Comparison of ENCODE assay signal across 23 cellular contexts in the genomic region with DNA sequence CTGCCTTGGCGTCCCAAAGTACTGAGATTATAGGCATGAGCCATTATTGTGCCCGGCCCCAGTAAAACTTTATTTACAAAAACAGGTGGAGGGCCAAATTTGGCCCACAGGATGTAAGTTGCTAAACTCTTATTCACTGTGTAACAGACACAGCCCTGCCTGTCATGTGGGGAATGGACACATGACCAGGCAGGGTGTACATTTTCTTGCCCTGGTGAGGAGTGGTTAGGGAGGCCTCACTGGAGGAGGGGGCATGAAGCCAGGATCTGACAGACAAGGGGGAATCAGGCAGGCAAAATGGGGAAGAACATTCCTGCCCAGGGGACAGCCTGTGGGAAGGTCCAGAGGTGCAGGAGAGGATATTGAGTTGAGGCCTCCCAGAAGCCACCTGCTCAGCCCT. TPM values are rescaled to one million over a fixed set of nuclear protein-coding genes. Genes with fewer than 3 reads are reported as not detected.
DNase-seq lines count a peak whose midpoint lies in the region; ATAC-seq, FAIRE-seq and TF ChIP-seq lines count a peak whose summit lies in the region.
"Had no signal": no experiment of that assay in that cellular context is flagged by ENCODE, and none has a peak within 500 bp of the region (broad histone marks: within the 10 kb centered on the region; RNA-seq: fewer than 3 reads in every experiment).

No MANE protein-coding gene starts in this region.

- WGBS in HepG2 (ENCODE audit: low lambda C conversion rate), result 96% methylated on average over 2 of the region's 2 CpGs
- WGBS in right lobe of liver (ENCODE audit: insufficient coverage, low coverage, low lambda C conversion rate, missing lambda C conversion rate), result 83% methylated on average over 2 of the region's 2 CpGs

- H3K9ac ChIP-seq in HepG2 (ENCODE audit: insufficient read depth, low read depth, low read length), result no peak overlapping the region
- H3K9ac ChIP-seq: parathyroid adenoma had no signal

- TF ChIP-seq RAD21 in HepG2 (CRISPR knock-in tag; IDR thresholded peaks at IDR 0.05), result no peak

- CTCF ChIA-PET in HepG2 (lab: Yijun Ruan, JAX; ENCODE audit: low intra/inter-chr PET ratio, low total read pairs), result no interaction called here

- H3K9me3 ChIP-seq in HepG2 (ENCODE audit: low read length), result no peaks in the 10 kb centered on the region
- H3K9me3 ChIP-seq in right lobe of liver, result no peaks in the 10 kb centered on the region
- H3K9me3 ChIP-seq in vagina, result no peaks in the 10 kb centered on the region
- H3K9me3 ChIP-seq: BE2C, esophagus muscularis mucosa, sigmoid colon, testis had no signal

- H3K36me3 ChIP-seq in HepG2 (replicated peaks in 1 of 2; ENCODE audit: control insufficient read depth in 1 of 2, insufficient read depth in 2 of 2, low read length in 2 of 2) (0 out of 5 replicates have a peak, but pooled peaks cover 0 to 4% of the 10 kb centered on the region in 2 experiments), right lobe of liver (no peaks in the 10 kb centered on the region), vagina (no peaks in the 10 kb centered on the region)
- H3K36me3 ChIP-seq: BE2C had no signal

- H2AFZ ChIP-seq in HepG2 (ENCODE audit: low read length), result no peak overlapping the region
- H2AFZ ChIP-seq: parathyroid adenoma had no signal

- peaks cover 2% of the 10 kb centered on the region for H3K79me2 ChIP-seq in HepG2 (ENCODE audit: insufficient read depth, low read length)

- no peak for ATAC-seq in HepG2
- ATAC-seq in right lobe of liver, result no peak
- ATAC-seq in HG03045 (IDR thresholded peaks at IDR 0.05; ENCODE audit: unreplicated experiment), result no peak
- ATAC-seq in HG02884 (IDR thresholded peaks at IDR 0.05; ENCODE audit: unreplicated experiment), result no peak

- in situ Hi-C loops in HepG2 (cut with HindIII; ENCODE audit: extremely low pct_ligation_motif_present, low pct_unique_long_range_greater_than_20kb), result no loop called here

- H3K4me2 ChIP-seq in HepG2 (ENCODE audit: low read depth, low read length), result no peak overlapping the region

- no TSS peak for BruUV-seq in HepG2 (replicated peaks; lab: Mats Ljungman, UMichigan)

- H3K27me3 ChIP-seq in HepG2 (ENCODE audit: control insufficient read depth in 1 of 2, insufficient read depth in 2 of 2, low read length in 2 of 2) (no peaks in the 10 kb centered on the region), right lobe of liver (no peaks in the 10 kb centered on the region), vagina (no peaks in the 10 kb centered on the region)
- H3K27me3 ChIP-seq: BE2C, esophagus muscularis mucosa, sigmoid colon, testis had no signal

- no peak for TF ChIP-seq EP300 in HepG2 (IDR thresholded peaks at IDR 0.05; ENCODE audit: low read depth in 2 of 2, low read length in 2 of 2)
- no peak for TF ChIP-seq EP300 in HepG2 (CRISPR knock-in tag; IDR thresholded peaks at IDR 0.05; ENCODE audit: borderline replicate concordance)

- DNase-seq in HepG2 (ENCODE audit: low spot score) (no peak), right lobe of liver (no peak), foreskin melanocyte (peak; percentile 48), vagina (ENCODE audit: extremely low spot score in 2 of 2) (no peak)
- DNase-seq: activated naive CD4-positive, alpha-beta T cell treated with anti-CD3 and anti-CD28 coated beads, Interleukin-2, amount 50 U/mL, for 16 hours; BE2C; effector CD8-positive, alpha-beta T cell; mammary epithelial cell; NCI-H524; sigmoid colon; testis had no signal

- H4K20me1 ChIP-seq in HepG2 (ENCODE audit: insufficient read depth, low read length), result no peaks in the 10 kb centered on the region

- POLR2A ChIA-PET in HepG2 (lab: Yijun Ruan, JAX), result no interaction called here

- TF ChIP-seq CTCF in HepG2 (CRISPR knock-in tag; IDR thresholded peaks at IDR 0.05) (no peak), right lobe of liver (IDR thresholded peaks at IDR 0.05) (no peak), vagina (IDR thresholded peaks at IDR 0.05) (no peak)

- TF ChIP-seq POLR2A in HepG2 (IDR thresholded peaks at IDR 0.05; ENCODE audit: insufficient read depth in 1 of 2, low read depth in 2 of 2, low read length in 2 of 2) (no peak), right lobe of liver (IDR thresholded peaks at IDR 0.05) (no peak), vagina (IDR thresholded peaks at IDR 0.05) (no peak)

- intact Hi-C loops in HepG2 (cut with micrococcal nuclease; ENCODE audit: unreplicated experiment), result no loop called here
- intact Hi-C loops in right lobe of liver (cut with DNase I), result no loop called here
- intact Hi-C loops in vagina (cut with DNase I), result no loop called here

- FAIRE-seq in HepG2 (lab: Jason Lieb, UNC), result no peak
- FAIRE-seq: A204.1, astrocyte, TTC549 had no signal

- H3K4me1 ChIP-seq in HepG2 (ENCODE audit: insufficient read depth, low read length) (peaks cover 42% of the 10 kb centered on the region), right lobe of liver (no peaks in the 10 kb centered on the region), vagina (peaks cover 28% of the 10 kb centered on the region)
- H3K4me1 ChIP-seq: BE2C had no signal

- no peak overlapping the region for H3K27ac ChIP-seq in HepG2 (ENCODE audit: extremely low read length, insufficient read depth, low read length)
- H3K27ac ChIP-seq in right lobe of liver, result no peak overlapping the region
- peak overlapping the region; percentile 47 for H3K27ac ChIP-seq in vagina
- H3K27ac ChIP-seq: parathyroid adenoma, sigmoid colon had no signal

- H3K4me3 ChIP-seq in HepG2 (replicated peaks in 1 of 3; ENCODE audit: insufficient read depth in 1 of 3, low read depth in 2 of 3, low read length in 3 of 3) (no peak overlapping the region), right lobe of liver (no peak overlapping the region), vagina (no peak overlapping the region)
- H3K4me3 ChIP-seq: esophagus muscularis mucosa, sigmoid colon, testis had no signal

RNA-seq across cellular contexts. Expression of gene PGLS, which starts 7.4 kb away (rescaled TPM):
- total RNA-seq in HepG2 (2016; rRNA removed; fragmentation: Illumina TruSeq; extraction: Trizol), result 33.8 and 36.7 TPM in 2 replicates
- total RNA-seq in HepG2 (2016; cell fraction: cytosol; rRNA removed; fragmentation: Illumina TruSeq; extraction: Trizol; ENCODE audit: low read depth), result 28.7 and 30.6 TPM in 2 replicates
- 31.6 and 33.6 TPM in 2 replicates for total RNA-seq in HepG2 (2016; cell fraction: insoluble cytoplasmic fraction; rRNA removed; fragmentation: Illumina TruSeq; extraction: Trizol)
- 36.0 and 41.5 TPM in 2 replicates for total RNA-seq in HepG2 (2016; cell fraction: membrane; rRNA removed; fragmentation: Illumina TruSeq; extraction: Trizol)
- total RNA-seq in HepG2 (2016; cell fraction: nucleus; rRNA removed; fragmentation: Illumina TruSeq; extraction: Trizol), result 18.4 and 23.5 TPM in 2 replicates
- 43.8 and 49.1 TPM in 2 replicates for polyA plus RNA-seq in HepG2 (2011; rRNA removed)
- 33.3 and 59.8 TPM in 2 replicates for polyA plus RNA-seq in HepG2 (2011; cell fraction: cytosol; rRNA removed)
- 74.2 and 74.7 TPM in 2 replicates for polyA plus RNA-seq in HepG2 (2011; cell fraction: nucleus; rRNA removed)
- 26.9 and 37.3 TPM in 2 replicates for polyA plus RNA-seq in HepG2 (2012)
- 48.8 and 52.7 TPM in 2 replicates for polyA plus RNA-seq in HepG2 (2016; cell fraction: cytosol; fragmentation: Illumina TruSeq; extraction: Trizol; ENCODE audit: low read depth)
- 50.4 and 56.4 TPM in 2 replicates for polyA plus RNA-seq in HepG2 (2016; cell fraction: insoluble cytoplasmic fraction; fragmentation: Illumina TruSeq; extraction: Trizol; ENCODE audit: low read depth)
- polyA plus RNA-seq in HepG2 (2016; cell fraction: membrane; fragmentation: Illumina TruSeq; extraction: Trizol; ENCODE audit: low read depth), result 55.3 and 57.7 TPM in 2 replicates
- 47.8 and 49.3 TPM in 2 replicates for polyA plus RNA-seq in HepG2 (2016; cell fraction: nucleus; fragmentation: Illumina TruSeq; extraction: Trizol; ENCODE audit: insufficient read depth, low read depth)
- polyA minus RNA-seq in HepG2 (2011; rRNA and poly(A)+ RNA removed; ENCODE audit: low replicate concordance), result 83.1 and 129 TPM in 2 replicates
- polyA minus RNA-seq in HepG2 (2011; cell fraction: cytosol; rRNA and poly(A)+ RNA removed), result 36.2 and 38.6 TPM in 2 replicates
- polyA minus RNA-seq in HepG2 (2011; cell fraction: nucleus; rRNA and poly(A)+ RNA removed), result 19.7 and 23.1 TPM in 2 replicates
- total RNA-seq in right lobe of liver, result 10 to 100 TPM; 31.7 to 60.0 (median 38.8) TPM
- total RNA-seq in vagina, result 134 TPM

RNA-seq across cellular contexts. Expression of gene SLC27A1, which starts 33.7 kb away (rescaled TPM):
- total RNA-seq in HepG2 (2016; rRNA removed; fragmentation: Illumina TruSeq; extraction: Trizol) (1.7 and 4.1 TPM in 2 replicates), right lobe of liver (10 to 100 TPM in 1 of 6 experiments, 1 to 10 TPM in 5; 5.1 to 12.3 (median 6.1) TPM), vagina (22.1 TPM)
- 0.71 and 0.79 TPM in 2 replicates for total RNA-seq in HepG2 (2016; cell fraction: cytosol; rRNA removed; fragmentation: Illumina TruSeq; extraction: Trizol; ENCODE audit: low read depth)
- 1.7 and 4.7 TPM in 2 replicates for total RNA-seq in HepG2 (2016; cell fraction: insoluble cytoplasmic fraction; rRNA removed; fragmentation: Illumina TruSeq; extraction: Trizol)
- total RNA-seq in HepG2 (2016; cell fraction: membrane; rRNA removed; fragmentation: Illumina TruSeq; extraction: Trizol), result 1.8 and 2.2 TPM in 2 replicates
- total RNA-seq in HepG2 (2016; cell fraction: nucleus; rRNA removed; fragmentation: Illumina TruSeq; extraction: Trizol), result 4.2 and 7.1 TPM in 2 replicates
- 8.7 and 8.8 TPM in 2 replicates for polyA plus RNA-seq in HepG2 (2011; rRNA removed)
- 5.6 and 8.5 TPM in 2 replicates for polyA plus RNA-seq in HepG2 (2011; cell fraction: cytosol; rRNA removed)
- polyA plus RNA-seq in HepG2 (2011; cell fraction: nucleus; rRNA removed), result 30.2 and 36.7 TPM in 2 replicates
- 4.1 and 6.3 TPM in 2 replicates for polyA plus RNA-seq in HepG2 (2012)
- 0.52 and 0.53 TPM in 2 replicates for polyA plus RNA-seq in HepG2 (2016; cell fraction: cytosol; fragmentation: Illumina TruSeq; extraction: Trizol; ENCODE audit: low read depth)
- polyA plus RNA-seq in HepG2 (2016; cell fraction: insoluble cytoplasmic fraction; fragmentation: Illumina TruSeq; extraction: Trizol; ENCODE audit: low read depth), result 1.3 and 1.7 TPM in 2 replicates
- 0.94 and 1.2 TPM in 2 replicates for polyA plus RNA-seq in HepG2 (2016; cell fraction: membrane; fragmentation: Illumina TruSeq; extraction: Trizol; ENCODE audit: low read depth)
- 9.9 and 10.8 TPM in 2 replicates for polyA plus RNA-seq in HepG2 (2016; cell fraction: nucleus; fragmentation: Illumina TruSeq; extraction: Trizol; ENCODE audit: insufficient read depth, low read depth)
- 1.1 and 18.4 TPM in 2 replicates for polyA minus RNA-seq in HepG2 (2011; rRNA and poly(A)+ RNA removed; ENCODE audit: low replicate concordance)
- polyA minus RNA-seq in HepG2 (2011; cell fraction: cytosol; rRNA and poly(A)+ RNA removed), result 7.5 and 11.5 TPM in 2 replicates
- 5.5 and 9.3 TPM in 2 replicates for polyA minus RNA-seq in HepG2 (2011; cell fraction: nucleus; rRNA and poly(A)+ RNA removed)

RNA-seq across cellular contexts. Expression of gene NXNL1, which starts 43.3 kb away (rescaled TPM):
- total RNA-seq in HepG2 (2016; rRNA removed; fragmentation: Illumina TruSeq; extraction: Trizol) (not detected in 2 replicates), right lobe of liver (not detected), vagina (not detected)
- total RNA-seq in HepG2 (2016; cell fraction: cytosol; rRNA removed; fragmentation: Illumina TruSeq; extraction: Trizol; ENCODE audit: low read depth), result not detected in 2 replicates
- total RNA-seq in HepG2 (2016; cell fraction: insoluble cytoplasmic fraction; rRNA removed; fragmentation: Illumina TruSeq; extraction: Trizol), result not detected in 2 replicates
- not detected in 2 replicates for total RNA-seq in HepG2 (2016; cell fraction: membrane; rRNA removed; fragmentation: Illumina TruSeq; extraction: Trizol)
- total RNA-seq in HepG2 (2016; cell fraction: nucleus; rRNA removed; fragmentation: Illumina TruSeq; extraction: Trizol), result not detected in 2 replicates
- polyA plus RNA-seq in HepG2 (2011; rRNA removed), result not detected in 2 replicates
- polyA plus RNA-seq in HepG2 (2011; cell fraction: cytosol; rRNA removed), result not detected in 2 replicates
- polyA plus RNA-seq in HepG2 (2011; cell fraction: nucleus; rRNA removed), result not detected in 2 replicates
- not detected in 2 replicates for polyA plus RNA-seq in HepG2 (2012)
- polyA plus RNA-seq in HepG2 (2016; cell fraction: cytosol; fragmentation: Illumina TruSeq; extraction: Trizol; ENCODE audit: low read depth), result not detected in 2 replicates
- polyA plus RNA-seq in HepG2 (2016; cell fraction: insoluble cytoplasmic fraction; fragmentation: Illumina TruSeq; extraction: Trizol; ENCODE audit: low read depth), result not detected in 2 replicates
- not detected in 2 replicates for polyA plus RNA-seq in HepG2 (2016; cell fraction: membrane; fragmentation: Illumina TruSeq; extraction: Trizol; ENCODE audit: low read depth)
- not detected in 2 replicates for polyA plus RNA-seq in HepG2 (2016; cell fraction: nucleus; fragmentation: Illumina TruSeq; extraction: Trizol; ENCODE audit: insufficient read depth, low read depth)
- polyA minus RNA-seq in HepG2 (2011; rRNA and poly(A)+ RNA removed; ENCODE audit: low replicate concordance), result not detected in 2 replicates
- polyA minus RNA-seq in HepG2 (2011; cell fraction: cytosol; rRNA and poly(A)+ RNA removed), result not detected in 2 replicates
- polyA minus RNA-seq in HepG2 (2011; cell fraction: nucleus; rRNA and poly(A)+ RNA removed), result not detected in 2 replicates
- total RNA-seq: astrocyte, esophagus muscularis mucosa, H4, HT1080, kidney epithelial cell, LHCN-M2, mammary epithelial cell, RPMI7951, sigmoid colon had no signal
- polyA plus RNA-seq: mammary epithelial cell, sigmoid colon had no signal

RNA-seq across cellular contexts. Expression of gene COLGALT1, which starts 51.4 kb away (rescaled TPM):
- total RNA-seq in HepG2 (2016; rRNA removed; fragmentation: Illumina TruSeq; extraction: Trizol) (33.3 and 58.0 TPM in 2 replicates), right lobe of liver (10 to 100 TPM; 23.2 to 36.8 (median 31.1) TPM), vagina (55.0 TPM)
- 9.3 and 10.3 TPM in 2 replicates for total RNA-seq in HepG2 (2016; cell fraction: cytosol; rRNA removed; fragmentation: Illumina TruSeq; extraction: Trizol; ENCODE audit: low read depth)
- 33.6 and 57.7 TPM in 2 replicates for total RNA-seq in HepG2 (2016; cell fraction: insoluble cytoplasmic fraction; rRNA removed; fragmentation: Illumina TruSeq; extraction: Trizol)
- 32.5 and 35.6 TPM in 2 replicates for total RNA-seq in HepG2 (2016; cell fraction: membrane; rRNA removed; fragmentation: Illumina TruSeq; extraction: Trizol)
- 53.1 and 65.6 TPM in 2 replicates for total RNA-seq in HepG2 (2016; cell fraction: nucleus; rRNA removed; fragmentation: Illumina TruSeq; extraction: Trizol)
- 196 and 211 TPM in 2 replicates for polyA plus RNA-seq in HepG2 (2011; rRNA removed)
- polyA plus RNA-seq in HepG2 (2011; cell fraction: cytosol; rRNA removed), result 111 and 141 TPM in 2 replicates
- 153 and 157 TPM in 2 replicates for polyA plus RNA-seq in HepG2 (2011; cell fraction: nucleus; rRNA removed)
- polyA plus RNA-seq in HepG2 (2012), result 58.7 and 87.4 TPM in 2 replicates
- 9.2 and 9.8 TPM in 2 replicates for polyA plus RNA-seq in HepG2 (2016; cell fraction: cytosol; fragmentation: Illumina TruSeq; extraction: Trizol; ENCODE audit: low read depth)
- polyA plus RNA-seq in HepG2 (2016; cell fraction: insoluble cytoplasmic fraction; fragmentation: Illumina TruSeq; extraction: Trizol; ENCODE audit: low read depth), result 35.7 and 38.2 TPM in 2 replicates
- 23.4 and 28.7 TPM in 2 replicates for polyA plus RNA-seq in HepG2 (2016; cell fraction: membrane; fragmentation: Illumina TruSeq; extraction: Trizol; ENCODE audit: low read depth)
- polyA plus RNA-seq in HepG2 (2016; cell fraction: nucleus; fragmentation: Illumina TruSeq; extraction: Trizol; ENCODE audit: insufficient read depth, low read depth), result 111 TPM in 2 replicates
- 360 and 644 TPM in 2 replicates for polyA minus RNA-seq in HepG2 (2011; rRNA and poly(A)+ RNA removed; ENCODE audit: low replicate concordance)
- 74.1 and 77.3 TPM in 2 replicates for polyA minus RNA-seq in HepG2 (2011; cell fraction: cytosol; rRNA and poly(A)+ RNA removed)
- polyA minus RNA-seq in HepG2 (2011; cell fraction: nucleus; rRNA and poly(A)+ RNA removed), result 32.0 and 33.2 TPM in 2 replicates

RNA-seq across cellular contexts. Expression of gene TMEM221, which starts 55.6 kb away (rescaled TPM):
- total RNA-seq in HepG2 (2016; rRNA removed; fragmentation: Illumina TruSeq; extraction: Trizol) (0.55 and 0.77 TPM in 2 replicates), right lobe of liver (under 1 TPM in 3 of 6 experiments, not detected in 3; 0.12 to 0.19 (median 0.16) TPM), vagina (0.49 TPM)
- total RNA-seq in HepG2 (2016; cell fraction: cytosol; rRNA removed; fragmentation: Illumina TruSeq; extraction: Trizol; ENCODE audit: low read depth), result 0.51 and 0.53 TPM in 2 replicates
- total RNA-seq in HepG2 (2016; cell fraction: insoluble cytoplasmic fraction; rRNA removed; fragmentation: Illumina TruSeq; extraction: Trizol), result 0.39 and 0.50 TPM in 2 replicates
- total RNA-seq in HepG2 (2016; cell fraction: membrane; rRNA removed; fragmentation: Illumina TruSeq; extraction: Trizol), result 0.46 and 0.62 TPM in 2 replicates
- total RNA-seq in HepG2 (2016; cell fraction: nucleus; rRNA removed; fragmentation: Illumina TruSeq; extraction: Trizol), result 0.94 and 1.4 TPM in 2 replicates
- 0.27 and 0.33 TPM in 2 replicates for polyA plus RNA-seq in HepG2 (2011; rRNA removed)
- polyA plus RNA-seq in HepG2 (2011; cell fraction: cytosol; rRNA removed), result 0.19 and 0.24 TPM in 2 replicates
- 0.61 and 0.64 TPM in 2 replicates for polyA plus RNA-seq in HepG2 (2011; cell fraction: nucleus; rRNA removed)
- 0.43 and 0.50 TPM in 2 replicates for polyA plus RNA-seq in HepG2 (2012)
- polyA plus RNA-seq in HepG2 (2016; cell fraction: cytosol; fragmentation: Illumina TruSeq; extraction: Trizol; ENCODE audit: low read depth), result 0.25 and 0.32 TPM in 2 replicates
- polyA plus RNA-seq in HepG2 (2016; cell fraction: insoluble cytoplasmic fraction; fragmentation: Illumina TruSeq; extraction: Trizol; ENCODE audit: low read depth), result 0.28 and 0.31 TPM in 2 replicates
- 0.24 and 0.40 TPM in 2 replicates for polyA plus RNA-seq in HepG2 (2016; cell fraction: membrane; fragmentation: Illumina TruSeq; extraction: Trizol; ENCODE audit: low read depth)
- 1.3 and 2.0 TPM in 2 replicates for polyA plus RNA-seq in HepG2 (2016; cell fraction: nucleus; fragmentation: Illumina TruSeq; extraction: Trizol; ENCODE audit: insufficient read depth, low read depth)
- 0.14 and 0.36 TPM in 2 replicates for polyA minus RNA-seq in HepG2 (2011; rRNA and poly(A)+ RNA removed; ENCODE audit: low replicate concordance)
- not detected in 2 replicates for polyA minus RNA-seq in HepG2 (2011; cell fraction: cytosol; rRNA and poly(A)+ RNA removed)
- polyA minus RNA-seq in HepG2 (2011; cell fraction: nucleus; rRNA and poly(A)+ RNA removed), result 0.52 TPM in 1 of 2 replicates, not detected in the other
- total RNA-seq: HT1080, LHCN-M2, RPMI7951 had no signal
